ENCODE assay signal across 8 cellular contexts in genomic region chr2:187552959-187553681, GRCh38. TPM values are rescaled to one million over a fixed set of nuclear protein-coding genes. Genes with fewer than 3 reads are reported as not detected.
A peak's percentile ranks its signal among the peaks of the same experiment; 100 is the strongest.
DNase-seq lines count a peak whose midpoint lies in the region; ATAC-seq, FAIRE-seq and TF ChIP-seq lines count a peak whose summit lies in the region.

No MANE protein-coding gene starts in this region.

- POLR2A ChIA-PET in endothelial cell of umbilical vein (lab: Charles Lee) = no interaction called here

- no peak for FAIRE-seq in endothelial cell of umbilical vein (lab: Jason Lieb, UNC)

- peak; percentile 80 for TF ChIP-seq POLR2A in endothelial cell of umbilical vein (IDR thresholded peaks at IDR 0.05; ENCODE audit: low read depth, low read length)
- no peak for TF ChIP-seq POLR2A in ovary (IDR thresholded peaks at IDR 0.05)

- WGBS in ovary, 3 donors = 2 to 10% (median 3%) methylated on average over 2 of the region's 2 CpGs

- intact Hi-C loops in endothelial cell of umbilical vein (cut with micrococcal nuclease) = loop anchor here (1.0 to 5.0 kb wide), 3 partner anchors 12 to 291 kb away; partner anchors contain the start of gene CALCRL
- intact Hi-C loops in ovary (cut with DNase I) = no loop called here

- no peak for TF ChIP-seq CTCF in DND-41 (IDR thresholded peaks at IDR 0.05; ENCODE audit: borderline replicate concordance, extremely low read depth, low read length, poor library complexity, severe bottlenecking)
- no peak for TF ChIP-seq CTCF in endothelial cell of umbilical vein (IDR thresholded peaks at IDR 0.05; ENCODE audit: extremely low read depth in 1 of 2, insufficient read depth in 1 of 2, low read depth in 1 of 2, low read length in 2 of 2)
- no peak for TF ChIP-seq CTCF in ovary (IDR thresholded peaks at IDR 0.05)

- H3K79me2 ChIP-seq in DND-41 (ENCODE audit: insufficient read depth, low read length) (peaks cover 4% of the 10 kb centered on the region), endothelial cell of umbilical vein (ENCODE audit: control insufficient read depth, insufficient read depth, low read length) (peaks cover 60% of the 10 kb centered on the region)

- ATAC-seq in DND-41 (ENCODE audit: insufficient read depth, low read depth) = peak; percentile 32; the same call in 2 of the 3 replicates
- no peak for ATAC-seq in HG03469 (IDR thresholded peaks at IDR 0.05; ENCODE audit: unreplicated experiment)
- no peak for ATAC-seq in GM19452 (IDR thresholded peaks at IDR 0.05; ENCODE audit: unreplicated experiment)

- CTCF ChIA-PET in endothelial cell of umbilical vein (lab: Charles Lee) = interaction anchor here (0.8 to 2.0 kb wide), 3 partner anchors 9 to 53 kb away, joined by 3 to 9 read pairs (median 3); no protein-coding TSS in a partner anchor

- dilution Hi-C loops in endothelial cell of umbilical vein (cut with MboI; ENCODE audit: extremely low pct_ligation_motif_present, low sequenced_read_pairs) = no loop called here

- no peak for TF ChIP-seq EP300 in ovary (IDR thresholded peaks at IDR 0.05)

- peak overlapping the region; percentile 66 for H3K4me2 ChIP-seq in DND-41 (ENCODE audit: insufficient read depth, low read length)
- peak overlapping the region; percentile 86 for H3K4me2 ChIP-seq in endothelial cell of umbilical vein (ENCODE audit: insufficient read depth, low read length)

- H3K9me1 ChIP-seq in endothelial cell of umbilical vein (replicated peaks; ENCODE audit: control insufficient read depth, extremely low read depth, insufficient read depth, low read length) = no peaks in the 10 kb centered on the region

- H3K27ac ChIP-seq in DND-41 (ENCODE audit: low read length) (peak overlapping the region; percentile 93), endothelial cell of umbilical vein (ENCODE audit: insufficient read depth, low read depth, low read length) (peak overlapping the region; percentile 87), ovary (no peak overlapping the region)

- no TSS peak for BruUV-seq in endothelial cell of umbilical vein (replicated peaks; lab: Mats Ljungman, UMichigan)

- peaks cover 3% of the 10 kb centered on the region; the same call in 1 of the 2 replicates for H3K36me3 ChIP-seq in DND-41 (ENCODE audit: insufficient read depth, low read length)
- H3K36me3 ChIP-seq in endothelial cell of umbilical vein (ENCODE audit: control insufficient read depth in 2 of 2, extremely low read depth in 1 of 2, insufficient read depth in 2 of 2, low read length in 2 of 2) = peaks cover 0 to 8% of the 10 kb centered on the region in 2 experiments
- no peaks in the 10 kb centered on the region for H3K36me3 ChIP-seq in ovary

- no peaks in the 10 kb centered on the region for H3K9me3 ChIP-seq in DND-41 (ENCODE audit: insufficient read depth, low read length, severe bottlenecking)
- no peaks in the 10 kb centered on the region for H3K9me3 ChIP-seq in endothelial cell of umbilical vein (replicated peaks; ENCODE audit: control insufficient read depth, insufficient read depth, low read length)
- no peaks in the 10 kb centered on the region for H3K9me3 ChIP-seq in ovary

- H3K27me3 ChIP-seq in DND-41 (ENCODE audit: insufficient read depth, low read length, poor library complexity) (no peaks in the 10 kb centered on the region), endothelial cell of umbilical vein (ENCODE audit: control insufficient read depth in 2 of 2, insufficient read depth in 2 of 2, low read length in 2 of 2) (no peaks in the 10 kb centered on the region), ovary (no peaks in the 10 kb centered on the region)

- H3K4me1 ChIP-seq in DND-41 (ENCODE audit: insufficient read depth, low read length) (peaks cover 40% of the 10 kb centered on the region), endothelial cell of umbilical vein (ENCODE audit: control insufficient read depth, extremely low read depth, insufficient read depth, low read length) (peaks cover 47% of the 10 kb centered on the region), ovary (ENCODE audit: insufficient read depth) (no peaks in the 10 kb centered on the region)

- H3K4me3 ChIP-seq in DND-41 (ENCODE audit: low read depth in 1 of 2, low read length in 2 of 2) = peak overlapping the region; percentile 27 to 63
- H3K4me3 ChIP-seq in endothelial cell of umbilical vein (replicated peaks in 1 of 3; ENCODE audit: insufficient read depth in 1 of 3, low read depth in 1 of 3, low read length in 3 of 3) = peak overlapping the region; percentile 82 to 95 (median 87)
- peak overlapping the region; percentile 26 for H3K4me3 ChIP-seq in ovary

- H3K9ac ChIP-seq in DND-41 (ENCODE audit: low read depth, low read length) (peak overlapping the region; percentile 58), endothelial cell of umbilical vein (replicated peaks; ENCODE audit: extremely low read depth, insufficient read depth, low read length) (peak overlapping the region; percentile 98)

- DNase-seq in DND-41 (no peak), Kasumi-1 (lab: John Stamatoyannopoulos, UW) (peak; percentile 21 to 34), endothelial cell of umbilical vein (ENCODE audit: low read depth, low spot score) (peak; percentile 92), ovary (no peak), NCI-H1048 (lab: John Stamatoyannopoulos, UW) (no peak), activated gamma-delta T cell (lab: John Stamatoyannopoulos, UW) (no peak)

- H2AFZ ChIP-seq in DND-41 (ENCODE audit: low read depth, low read length) (peak overlapping the region; percentile 45), endothelial cell of umbilical vein (ENCODE audit: low read depth, low read length) (no peak overlapping the region)

- H4K20me1 ChIP-seq in DND-41 (ENCODE audit: insufficient read depth, low read length) = no peaks in the 10 kb centered on the region
- H4K20me1 ChIP-seq in endothelial cell of umbilical vein (replicated peaks; ENCODE audit: control insufficient read depth, extremely low read depth, insufficient read depth, low read length) = no peaks in the 10 kb centered on the region

TF ChIP-seq in endothelial cell of umbilical vein, 7 proteins besides CTCF, POLR2A, EP300 and RAD21:
- TF ChIP-seq JUN (IDR thresholded peaks at IDR 0.05; ENCODE audit: borderline replicate concordance, insufficient read depth, insufficient read length, low read depth) (peak; percentile 94), FOS (IDR thresholded peaks at IDR 0.05; ENCODE audit: borderline replicate concordance, insufficient read depth, low read length) (peak; percentile 97), POLR2AphosphoS5 (IDR thresholded peaks at IDR 0.05; ENCODE audit: insufficient read depth, low read depth, low read length) (peak; percentile 76), GATA2 (IDR thresholded peaks at IDR 0.05; ENCODE audit: insufficient read depth, insufficient read length, low read depth, low read length) (peak; percentile 85), MAX (IDR thresholded peaks at IDR 0.05; ENCODE audit: insufficient read depth, insufficient read length) (no peak)

RNA-seq across cellular contexts. Expression of gene TFPI, which starts 1.1 kb away (rescaled TPM):
- 266 and 286 TPM in 2 replicates for total RNA-seq in endothelial cell of umbilical vein
- polyA plus RNA-seq in endothelial cell of umbilical vein = 138 and 177 TPM in 2 replicates
- 185 and 186 TPM in 2 replicates for polyA plus RNA-seq in endothelial cell of umbilical vein (2011; cell fraction: cytosol; rRNA removed)
- 210 and 230 TPM in 2 replicates for polyA plus RNA-seq in endothelial cell of umbilical vein (2011; cell fraction: nucleus; rRNA removed)
- polyA plus RNA-seq in endothelial cell of umbilical vein (2012) = 245 and 277 TPM in 2 replicates
- 332 and 378 TPM in 2 replicates for polyA minus RNA-seq in endothelial cell of umbilical vein
- 21.1 TPM for polyA minus RNA-seq in endothelial cell of umbilical vein (2011; cell fraction: cytosol; rRNA and poly(A)+ RNA removed)
- 645 and 1,049 TPM in 2 replicates for polyA minus RNA-seq in endothelial cell of umbilical vein (2011; cell fraction: nucleus; rRNA and poly(A)+ RNA removed)
- 10 to 100 TPM; 23.3 to 65.0 (median 48.8) TPM for total RNA-seq in ovary
- polyA plus RNA-seq in ovary = 10 to 100 TPM; 31.5 to 98.0 TPM

Comparison
In these comparisons a context has a peak if more than half of its experiments do, and no peak if none do; other contexts are left out.
1. DNase-seq: peak in Kasumi-1 (2 of 2) and endothelial cell of umbilical vein (single experiment); none in DND-41 (single experiment), ovary (0 of 5), NCI-H1048 (single experiment) and activated gamma-delta T cell (single experiment).
2. H3K27ac ChIP-seq: peak in DND-41 (single experiment) and endothelial cell of umbilical vein (single experiment); none in ovary (0 of 2).
3. H3K4me3 ChIP-seq: peak in every context shown above with its lines; median percentile 87 in endothelial cell of umbilical vein; 45 in DND-41; 26 in ovary.